Comparison of ENCODE assay signal across 8 cellular contexts in the genomic region with DNA sequence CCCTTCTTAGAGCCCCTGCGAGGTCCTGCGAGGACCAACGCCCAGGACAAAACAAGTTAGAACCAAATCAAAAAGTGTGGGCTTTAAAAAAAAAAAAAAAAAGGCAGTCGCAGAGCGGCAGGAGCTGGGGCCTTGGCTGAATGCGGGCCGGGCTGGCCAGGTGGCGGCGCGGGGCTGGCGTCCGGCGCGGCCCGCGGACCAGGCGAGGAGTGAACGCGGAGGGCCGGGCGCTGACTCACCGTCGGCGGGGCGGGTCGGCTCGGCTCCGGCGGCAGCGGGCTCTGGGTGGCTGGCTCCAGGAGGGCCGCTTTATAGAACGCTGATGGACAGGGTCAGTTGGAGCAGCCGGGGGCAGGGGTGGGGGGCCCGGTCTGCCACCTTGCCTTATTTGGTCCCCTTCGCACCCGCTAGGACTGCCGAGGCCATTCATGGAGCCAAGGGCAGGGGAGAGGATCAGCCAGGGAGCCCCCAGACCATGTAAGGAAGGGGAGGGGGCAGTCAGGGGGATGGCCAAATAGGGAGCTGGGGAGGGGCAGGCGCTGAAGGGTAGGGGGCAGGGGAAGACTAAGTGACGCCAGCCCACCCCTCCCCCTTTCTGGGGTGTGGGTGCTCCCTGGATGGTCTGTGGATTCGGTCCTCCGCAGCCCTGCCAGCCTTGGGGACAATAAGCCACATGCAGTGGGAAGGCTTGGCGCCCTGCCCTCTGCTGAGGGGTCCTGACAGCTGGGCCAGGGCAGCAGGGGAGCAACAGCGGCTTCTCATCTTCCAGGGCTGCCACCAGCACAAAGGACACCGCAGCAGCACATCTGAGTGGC. TPM values are rescaled to one million over a fixed set of nuclear protein-coding genes. Genes with fewer than 3 reads are reported as not detected.
DNase-seq lines count a peak whose midpoint lies in the region; ATAC-seq and TF ChIP-seq lines count a peak whose summit lies in the region.

Gene ACTC1 (minus strand): TSS at position 283 of the 815 bp plus-strand sequence. CDS start 741 bp downstream, outside the sequence.

- H3K27ac Mint-ChIP-seq in GM23338 = no peak within 1 kb of the TSS
- H3K27ac Mint-ChIP-seq in activated naive CD8-positive, alpha-beta T cell treated with anti-CD3 and anti-CD28 coated beads for 36 hours = no peak within 1 kb of the TSS

- peak within 1 kb of the TSS; percentile 73 for H3K4me3 ChIP-seq in GM23338
- no peak within 1 kb of the TSS for H3K4me3 ChIP-seq in HAP-1

- H3K27me3 ChIP-seq in GM23338 (ENCODE audit: insufficient read depth) (peaks cover 32% of the 10 kb centered on the region), HAP-1 (ENCODE audit: low read depth) (no peaks in the 10 kb centered on the region)

- H3K27ac ChIP-seq in GM23338 (ENCODE audit: low read depth) = no peak within 1 kb of the TSS

- peaks cover 15% of the 10 kb centered on the region for H3K4me1 Mint-ChIP-seq in GM23338
- H3K4me1 Mint-ChIP-seq in activated naive CD8-positive, alpha-beta T cell treated with anti-CD3 and anti-CD28 coated beads for 36 hours = no peaks in the 10 kb centered on the region

- peak within 1 kb of the TSS; percentile 95 for H2AFZ ChIP-seq in GM23338

- H3K9me3 Mint-ChIP-seq in GM23338 = no peaks in the 10 kb centered on the region
- no peaks in the 10 kb centered on the region for H3K9me3 Mint-ChIP-seq in activated naive CD8-positive, alpha-beta T cell treated with anti-CD3 and anti-CD28 coated beads for 36 hours

- peaks cover 20% of the 10 kb centered on the region for H3K27me3 Mint-ChIP-seq in GM23338 (ENCODE audit: insufficient read depth, low read depth, poor library complexity)
- H3K27me3 Mint-ChIP-seq in activated naive CD8-positive, alpha-beta T cell treated with anti-CD3 and anti-CD28 coated beads for 36 hours = peaks cover 69% of the 10 kb centered on the region

- no peaks in the 10 kb centered on the region for H4K20me1 ChIP-seq in GM23338 (replicated peaks; ENCODE audit: insufficient read depth)

- no peaks in the 10 kb centered on the region; the same call in 1 of the 2 replicates for H3K4me1 ChIP-seq in GM23338 (ENCODE audit: insufficient read depth)
- no peaks in the 10 kb centered on the region for H3K4me1 ChIP-seq in HAP-1

- H3K9me3 ChIP-seq in HAP-1 = no peaks in the 10 kb centered on the region

- no peaks in the 10 kb centered on the region for H3K9me2 ChIP-seq in GM23338 (ENCODE audit: insufficient read depth)

- ATAC-seq in GM23338 = peak; percentile 85
- ATAC-seq in left ventricle myocardium superior = peak; percentile 68
- ATAC-seq in sciatic nerve = peak; percentile 48
- ATAC-seq in GM18907 (IDR thresholded peaks at IDR 0.05; ENCODE audit: unreplicated experiment) = no peak
- ATAC-seq in GM19397 (IDR thresholded peaks at IDR 0.05; ENCODE audit: unreplicated experiment) = no peak

- in situ Hi-C loops in HAP-1 (cut with MboI; ENCODE audit: low sequenced_read_pairs) = no loop called here

- no peaks in the 10 kb centered on the region for H3F3A ChIP-seq in GM23338 (replicated peaks; ENCODE audit: low read depth)

- H3K79me2 ChIP-seq in GM23338 (replicated peaks; ENCODE audit: insufficient read depth) = no peaks in the 10 kb centered on the region

- H3K36me3 ChIP-seq in GM23338 (ENCODE audit: insufficient read depth) (peaks cover 5% of the 10 kb centered on the region; the same call in 1 of the 2 replicates), HAP-1 (replicated peaks) (no peaks in the 10 kb centered on the region)

- peak within 1 kb of the TSS; percentile 74 for H3K4me3 Mint-ChIP-seq in GM23338
- H3K4me3 Mint-ChIP-seq in activated naive CD8-positive, alpha-beta T cell treated with anti-CD3 and anti-CD28 coated beads for 36 hours = no peak within 1 kb of the TSS

- peak within 1 kb of the TSS; percentile 93 for H3K4me2 ChIP-seq in GM23338

- DNase-seq in GM23338 (ENCODE audit: low spot score) (peak; percentile 83), left ventricle myocardium superior (peak; percentile 88), sciatic nerve (ENCODE audit: low spot score) (peak; percentile 60), HAP-1 (ENCODE audit: low spot score in 2 of 2) (no peak)
- peak; percentile 4 for DNase-seq in activated naive CD8-positive, alpha-beta T cell treated with anti-CD3 and anti-CD28 coated beads for 36 hours
- no peak for DNase-seq in activated effector memory CD4-positive, alpha-beta T cell treated with Interleukin-2 at 50 U/mL for 16 hours

- H3K36me3 Mint-ChIP-seq in GM23338 (ENCODE audit: low read depth) = no peaks in the 10 kb centered on the region
- H3K36me3 Mint-ChIP-seq in activated naive CD8-positive, alpha-beta T cell treated with anti-CD3 and anti-CD28 coated beads for 36 hours = no peaks in the 10 kb centered on the region

- intact Hi-C loops in left ventricle myocardium superior (cut with micrococcal nuclease) = loop anchor here (10.0 kb wide), 1 partner anchor 81 kb away; no protein-coding TSS in a partner anchor
- intact Hi-C loops in sciatic nerve (cut with DNase I) = no loop called here

- no peak; a peak in 1 of 4 replicates for TF ChIP-seq CTCF in GM23338 (conservative IDR thresholded peaks at IDR 0.05; ENCODE audit: low read depth in 2 of 2)

TF ChIP-seq in GM23338, 12 proteins besides CTCF, POLR2A, EP300 and RAD21:
- TF ChIP-seq CREB1 (CRISPR knock-in tag; IDR thresholded peaks at IDR 0.05; ENCODE audit: low read depth) (peak; percentile 50; the same call in 1 of the 2 replicates), ZNF114 (CRISPR knock-in tag; IDR thresholded peaks at IDR 0.05) (no peak)
TF ChIP-seq in GM23338: peak in this region for 1.

RNA-seq across cellular contexts. Expression of gene ACTC1, which starts in this region (rescaled TPM):
- 18.6 and 26.2 TPM in 2 replicates for total RNA-seq in GM23338 (2014; rRNA removed; shearing (Covaris generic))
- 35.9 and 38.3 TPM in 2 replicates for polyA plus RNA-seq in GM23338 (2016; fragmentation: Nextera tagmentation; extraction: Ambion mirVana)
- not detected for total RNA-seq in activated naive CD8-positive, alpha-beta T cell treated with anti-CD3 and anti-CD28 coated beads for 36 hours
- total RNA-seq in left ventricle myocardium superior (14,086 TPM), sciatic nerve (0.94 TPM)

Comparison
In these comparisons a context has a peak if more than half of its experiments do, and no peak if none do; other contexts are left out.
1. RNA of gene ACTC1 (total RNA-seq): 14,086 TPM in left ventricle myocardium superior (single experiment); 18.6 to 26.2 TPM in GM23338, 0.94 TPM in sciatic nerve (single experiment) and not detected in activated naive CD8-positive, alpha-beta T cell treated with anti-CD3 and anti-CD28 coated beads for 36 hours; every median in the first group is over 100 times any median in the second.
2. Peak in DNase-seq in activated naive CD8-positive, alpha-beta T cell treated with anti-CD3 and anti-CD28 coated beads for 36 hours; RNA of the gene not detected or under 1 TPM.
3. Peak in DNase-seq and ATAC-seq in sciatic nerve; RNA of the gene not detected or under 1 TPM.
4. ATAC-seq: peak in GM23338 (single experiment) and left ventricle myocardium superior (single experiment); none in GM18907 (single experiment) and GM19397 (single experiment).
5. DNase-seq: peak in GM23338 (single experiment) and left ventricle myocardium superior (single experiment); none in activated effector memory CD4-positive, alpha-beta T cell treated with Interleukin-2 at 50 U/mL for 16 hours (single experiment) and HAP-1 (0 of 2).